In genomic region chr11:111388431-111388830, GRCh38 we compare ENCODE assay signal across 1 cellular context.
TF ChIP-seq lines count a peak whose summit lies in the region.

No MANE protein-coding gene starts in this region.

TF ChIP-seq in GM23338, 12 proteins besides CTCF, POLR2A, EP300 and RAD21:
- no peak for TF ChIP-seq ZNF331 (CRISPR knock-in tag; IDR thresholded peaks at IDR 0.05; ENCODE audit: low read depth)
TF ChIP-seq in GM23338: peak in this region for 0.
